Comparison of ENCODE assay signal across 29 cellular contexts in genomic region chr3:105982207-105982606, GRCh38.
"Had no signal": no experiment of that assay in that cellular context is flagged by ENCODE, and none has a peak within 500 bp of the region (broad histone marks: within the 10 kb centered on the region; RNA-seq: fewer than 3 reads in every experiment).

No MANE protein-coding gene starts in this region.

- H3K36me3 Mint-ChIP-seq: immature natural killer cell; stimulated activated effector memory CD8-positive, alpha-beta T cell treated with anti-CD3 and anti-CD28 coated beads, Interleukin-12 subunit alpha, Interleukin-12 subunit beta, amount 100 ng/mL, for 72 hours had no signal

- H3K27me3 ChIP-seq: left lung, pancreas, sigmoid colon, spleen, suprapubic skin, tibial artery, upper lobe of right lung had no signal

- FAIRE-seq: islet of Langerhans had no signal

- H3K27ac ChIP-seq: left lung, lower lobe of right lung, pancreas, prostate gland, sigmoid colon, spleen, suprapubic skin, thoracic aorta, tibial artery, upper lobe of right lung had no signal

- H3K4me3 ChIP-seq: left lung, lower lobe of right lung, pancreas, prostate gland, sigmoid colon, spleen, suprapubic skin, thoracic aorta, tibial artery, upper lobe of right lung had no signal

- H3K4me1 Mint-ChIP-seq: neural crest cell had no signal

- H3K4me3 Mint-ChIP-seq: immature natural killer cell; naive thymus-derived CD8-positive, alpha-beta T cell; nephron; neural crest cell; stimulated activated effector memory CD8-positive, alpha-beta T cell treated with anti-CD3 and anti-CD28 coated beads, Interleukin-12 subunit alpha, Interleukin-12 subunit beta, amount 100 ng/mL, for 72 hours; stimulated activated naive CD8-positive, alpha-beta T cell treated with anti-CD3 and anti-CD28 coated beads, Interleukin-15, Interleukin-2, amounts not matched to agents 100 ng/mL and 50 ng/mL, for 24 hours had no signal

- H3K9me3 Mint-ChIP-seq: stimulated activated effector memory CD8-positive, alpha-beta T cell treated with anti-CD3 and anti-CD28 coated beads, Interleukin-12 subunit alpha, Interleukin-12 subunit beta, amount 100 ng/mL, for 72 hours had no signal

- H3K4me1 ChIP-seq: left lung, lower lobe of right lung, pancreas, prostate gland, sigmoid colon, spleen, suprapubic skin, tibial artery, upper lobe of right lung had no signal

- ATAC-seq: left colon; left lung; lower lobe of right lung; naive thymus-derived CD8-positive, alpha-beta T cell; pancreas; right cardiac atrium; stimulated activated effector memory CD8-positive, alpha-beta T cell treated with anti-CD3 and anti-CD28 coated beads, Interleukin-12 subunit alpha, Interleukin-12 subunit beta, amount 100 ng/mL, for 72 hours; upper lobe of right lung had no signal

- DNase-seq: immature natural killer cell; kidney; left colon; left lung; lower lobe of right lung; mammary epithelial cell; mesenchymal stem cell; naive thymus-derived CD8-positive, alpha-beta T cell; nucleus accumbens; pancreas; posterior cingulate gyrus; retina; right cardiac atrium; sigmoid colon; small intestine; spleen; stimulated activated CD4-positive, alpha-beta T cell treated with anti-CD3 and anti-CD28 coated beads, Interleukin-4, amount 100 ng/mL, for 24 hours; stimulated activated naive CD4-positive, alpha-beta T cell; tibial artery; trophoblast cell; upper lobe of right lung had no signal

- H3K9me3 ChIP-seq: lower lobe of right lung, pancreas, prostate gland, sigmoid colon, suprapubic skin, thoracic aorta, upper lobe of right lung had no signal

- H3K27ac Mint-ChIP-seq: immature natural killer cell; nephron; stimulated activated effector memory CD8-positive, alpha-beta T cell treated with anti-CD3 and anti-CD28 coated beads, Interleukin-12 subunit alpha, Interleukin-12 subunit beta, amount 100 ng/mL, for 72 hours; stimulated activated naive CD8-positive, alpha-beta T cell treated with anti-CD3 and anti-CD28 coated beads, Interleukin-15, Interleukin-2, amounts not matched to agents 100 ng/mL and 50 ng/mL, for 24 hours had no signal

- H3K36me3 ChIP-seq: left lung, lower lobe of right lung, pancreas, prostate gland, sigmoid colon, spleen, suprapubic skin, thoracic aorta, tibial artery, upper lobe of right lung had no signal

- H3K27me3 Mint-ChIP-seq: naive thymus-derived CD8-positive, alpha-beta T cell; stimulated activated naive CD8-positive, alpha-beta T cell treated with anti-CD3 and anti-CD28 coated beads, Interleukin-15, Interleukin-2, amounts not matched to agents 100 ng/mL and 50 ng/mL, for 24 hours had no signal
